ENCODE assay signal across 12 cellular contexts in the genomic region with DNA sequence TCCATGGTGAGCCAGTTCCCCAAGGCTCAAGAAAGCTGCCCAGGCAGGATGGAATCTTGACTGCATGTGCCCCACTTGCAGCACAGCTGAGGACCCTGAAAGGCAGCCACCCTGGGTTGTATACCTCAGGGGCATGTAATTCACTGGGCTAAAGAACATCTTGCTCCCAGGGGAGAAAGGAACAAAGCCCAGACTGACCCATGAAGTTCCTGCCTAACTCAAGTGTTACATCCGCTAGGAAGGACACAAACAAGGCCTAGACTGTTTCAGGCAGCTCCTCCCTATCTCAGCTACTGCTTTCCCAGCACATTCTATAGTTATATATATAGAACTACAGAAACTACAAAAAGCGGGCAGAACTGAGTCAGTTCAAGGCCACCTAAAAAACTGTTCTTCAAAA.
"Had no signal": no experiment of that assay in that cellular context is flagged by ENCODE, and none has a peak within 500 bp of the region (broad histone marks: within the 10 kb centered on the region; RNA-seq: fewer than 3 reads in every experiment).

No MANE protein-coding gene starts in this region.

- DNase-seq: colonic mucosa; dermis blood vessel endothelial cell; erythroblast; foreskin keratinocyte; head of caudate nucleus; kidney glomerular epithelial cell; mesendoderm; naive B cell; small intestine; stimulated activated CD4-positive, alpha-beta T cell treated with anti-CD3 and anti-CD28 coated beads, Interleukin-12 subunit alpha, Interleukin-12 subunit beta, amount 100 ng/mL, for 4 hours; stimulated activated naive CD8-positive, alpha-beta T cell treated with anti-CD3 and anti-CD28 coated beads, Interleukin-15, Interleukin-2, amounts not matched to agents 100 U/mL and 50 U/mL, for 24 hours; thyroid gland had no signal
